1 cellular context compared by ENCODE assay signal in the genomic region with DNA sequence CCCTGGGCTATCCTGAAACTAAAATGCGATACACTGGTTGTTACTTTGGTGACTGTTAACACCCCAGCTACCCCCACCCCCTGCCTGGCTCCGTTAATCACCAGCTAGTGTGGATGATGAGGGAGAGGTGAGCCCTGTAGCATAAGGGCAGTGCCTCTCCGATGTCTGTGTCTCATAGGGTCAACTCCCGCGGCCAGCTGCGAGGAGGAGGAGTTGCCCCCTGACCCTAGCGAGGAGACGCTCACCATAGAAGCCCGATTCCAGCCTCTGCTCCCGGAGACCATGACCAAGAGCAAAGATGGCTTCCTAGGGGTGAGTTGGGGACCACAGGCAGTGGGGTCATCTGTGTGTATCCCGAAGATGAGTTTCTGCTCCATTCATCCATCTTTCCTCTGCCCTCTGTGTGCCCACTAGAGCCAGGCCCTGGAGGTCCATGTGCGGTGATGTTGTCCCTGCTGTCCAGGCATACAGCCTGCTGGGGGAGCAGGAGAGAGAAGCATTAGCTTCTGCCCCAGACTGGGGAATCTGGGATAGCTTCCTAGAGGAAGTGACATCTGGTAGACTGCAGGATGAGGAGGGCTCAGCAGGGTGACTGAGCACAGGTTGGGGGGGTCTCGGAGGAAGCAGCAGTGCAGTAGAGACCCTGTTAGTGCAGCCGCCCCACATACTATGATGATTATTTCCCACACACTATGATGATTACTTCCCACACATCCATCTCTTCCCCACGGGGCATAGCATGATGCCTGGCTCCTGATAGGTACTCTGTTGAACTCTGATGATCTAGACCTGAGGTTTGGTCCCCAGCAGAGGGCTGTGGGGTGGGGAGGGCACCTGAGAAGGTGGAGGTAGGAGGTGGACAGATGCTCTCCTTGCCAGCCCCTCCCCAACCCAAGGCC.
TF ChIP-seq lines count a peak whose summit lies in the region.

No MANE protein-coding gene starts in this region.

TF ChIP-seq in GM12878, 131 proteins besides CTCF, POLR2A, EP300 and RAD21:
- TF ChIP-seq, protein P1, sequence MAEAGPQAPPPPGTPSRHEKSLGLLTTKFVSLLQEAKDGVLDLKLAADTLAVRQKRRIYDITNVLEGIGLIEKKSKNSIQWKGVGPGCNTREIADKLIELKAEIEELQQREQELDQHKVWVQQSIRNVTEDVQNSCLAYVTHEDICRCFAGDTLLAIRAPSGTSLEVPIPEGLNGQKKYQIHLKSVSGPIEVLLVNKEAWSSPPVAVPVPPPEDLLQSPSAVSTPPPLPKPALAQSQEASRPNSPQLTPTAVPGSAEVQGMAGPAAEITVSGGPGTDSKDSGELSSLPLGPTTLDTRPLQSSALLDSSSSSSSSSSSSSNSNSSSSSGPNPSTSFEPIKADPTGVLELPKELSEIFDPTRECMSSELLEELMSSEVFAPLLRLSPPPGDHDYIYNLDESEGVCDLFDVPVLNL (IDR thresholded peaks at IDR 0.05; ENCODE audit: low read depth, low read length), result no peak
- TF ChIP-seq SIX5 (IDR thresholded peaks at IDR 0.05; ENCODE audit: low read depth, low read length, severe bottlenecking), result no peak
- TF ChIP-seq, protein P2, sequence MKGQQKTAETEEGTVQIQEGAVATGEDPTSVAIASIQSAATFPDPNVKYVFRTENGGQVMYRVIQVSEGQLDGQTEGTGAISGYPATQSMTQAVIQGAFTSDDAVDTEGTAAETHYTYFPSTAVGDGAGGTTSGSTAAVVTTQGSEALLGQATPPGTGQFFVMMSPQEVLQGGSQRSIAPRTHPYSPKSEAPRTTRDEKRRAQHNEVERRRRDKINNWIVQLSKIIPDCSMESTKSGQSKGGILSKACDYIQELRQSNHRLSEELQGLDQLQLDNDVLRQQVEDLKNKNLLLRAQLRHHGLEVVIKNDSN (IDR thresholded peaks at IDR 0.05; ENCODE audit: borderline replicate concordance, extremely low read length, insufficient read depth, low read depth, low read length), result no peak
- TF ChIP-seq CBX5 (IDR thresholded peaks at IDR 0.05; ENCODE audit: low read depth), result no peak
- TF ChIP-seq RB1 (IDR thresholded peaks at IDR 0.05; ENCODE audit: borderline replicate concordance), result no peak
- no peak for TF ChIP-seq POU2F2 (IDR thresholded peaks at IDR 0.05; ENCODE audit: borderline replicate concordance, low read depth, low read length)
- no peak for TF ChIP-seq RUNX3 (IDR thresholded peaks at IDR 0.05; ENCODE audit: low read length)
- TF ChIP-seq USF2 (IDR thresholded peaks at IDR 0.05; ENCODE audit: borderline replicate concordance, low read depth, low read length), result no peak
- no peak for TF ChIP-seq MYB (IDR thresholded peaks at IDR 0.05; ENCODE audit: borderline replicate concordance, low read depth, low read length)
- TF ChIP-seq CHD4 (IDR thresholded peaks at IDR 0.05), result no peak
- no peak for TF ChIP-seq PBX3 (IDR thresholded peaks at IDR 0.05; ENCODE audit: insufficient replicate concordance, low read depth, low read length)
- TF ChIP-seq BCLAF1 (IDR thresholded peaks at IDR 0.05), result no peak
- TF ChIP-seq ZBTB40 (IDR thresholded peaks at IDR 0.05; ENCODE audit: borderline replicate concordance), result no peak
- TF ChIP-seq BMI1 (IDR thresholded peaks at IDR 0.05; ENCODE audit: borderline replicate concordance), result no peak
- no peak for TF ChIP-seq NRF1 (conservative IDR thresholded peaks at IDR 0.05; ENCODE audit: low read depth, low read length)
